1 cellular context compared by ENCODE assay signal in genomic region chr4:186347743-186348142, GRCh38.
TF ChIP-seq lines count a peak whose summit lies in the region.

No MANE protein-coding gene starts in this region.

TF ChIP-seq in GM23338, 12 proteins besides CTCF, POLR2A, EP300 and RAD21 (continued from another document):
- TF ChIP-seq ZNF462 (CRISPR knock-in tag; IDR thresholded peaks at IDR 0.05) (no peak), EZH2phosphoT487 (IDR thresholded peaks at IDR 0.05; ENCODE audit: unreplicated experiment) (no peak), EZH2 (IDR thresholded peaks at IDR 0.05; ENCODE audit: low read depth, unreplicated experiment) (no peak), ETS1 (IDR thresholded peaks at IDR 0.05) (no peak), NANOG (IDR thresholded peaks at IDR 0.05; ENCODE audit: borderline replicate concordance) (no peak), REST (IDR thresholded peaks at IDR 0.05; ENCODE audit: unreplicated experiment) (no peak), ZNF114 (CRISPR knock-in tag; IDR thresholded peaks at IDR 0.05) (no peak), ZNF331 (CRISPR knock-in tag; IDR thresholded peaks at IDR 0.05; ENCODE audit: low read depth) (no peak), STAT1 (IDR thresholded peaks at IDR 0.05; ENCODE audit: unreplicated experiment) (no peak), JUNB (IDR thresholded peaks at IDR 0.05; ENCODE audit: unreplicated experiment) (no peak)
